In genomic region chr17:82384051-82384729, GRCh38 we compare ENCODE assay signal across 15 cellular contexts. TPM values are rescaled to one million over a fixed set of nuclear protein-coding genes. Genes with fewer than 3 reads are reported as not detected.
DNase-seq lines count a peak whose midpoint lies in the region; ATAC-seq and TF ChIP-seq lines count a peak whose summit lies in the region.
"Had no signal": no experiment of that assay in that cellular context is flagged by ENCODE, and none has a peak within 500 bp of the region (broad histone marks: within the 10 kb centered on the region; RNA-seq: fewer than 3 reads in every experiment).

No MANE protein-coding gene starts in this region.

- POLR2A ChIA-PET in PC-3 (lab: Charles Lee; ENCODE audit: unreplicated experiment), result interaction anchor here (0.6 kb wide), 1 partner anchor 135 kb away, joined by 3 read pairs; the partner anchor contains the start of gene FOXK2

- peaks cover 8% of the 10 kb centered on the region for H3K27me3 Mint-ChIP-seq in activated T-helper 1 cell treated with anti-CD3 and anti-CD28 coated beads, Interleukin-12 subunit alpha, Interleukin-12 subunit beta, Interleukin-2, Interleukin-4 antibody, amounts not matched to agents 30 ng/mL and 10 ng/mL and 1 ng/mL, durations not matched to agents 14 hours and 24 hours and 36 hours (ENCODE audit: insufficient read depth)

- H3K9me2 ChIP-seq in PC-3 (replicated peaks; ENCODE audit: low read length), result no peaks in the 10 kb centered on the region

- no TSS peak for BruUV-seq in PC-3 (replicated peaks; lab: Mats Ljungman, UMichigan)

- intact Hi-C loops in left ventricle myocardium inferior (cut with micrococcal nuclease), result no loop called here
- intact Hi-C loops in cardiac septum (cut with DNase I), result no loop called here
- intact Hi-C loops in PC-3 (cut with micrococcal nuclease), result no loop called here
- intact Hi-C loops in activated T-helper 1 cell treated with anti-CD3 and anti-CD28 coated beads, Interleukin-12 subunit alpha, Interleukin-12 subunit beta, Interleukin-2, Interleukin-4 antibody, amounts not matched to agents 30 ng/mL and 10 ng/mL and 1 ng/mL, durations not matched to agents 14 hours and 24 hours and 36 hours (cut with micrococcal nuclease), result no loop called here
- intact Hi-C loops in esophagus muscularis mucosa (cut with DNase I), result no loop called here

- peaks cover 45% of the 10 kb centered on the region for H3K4me1 ChIP-seq in left ventricle myocardium inferior
- H3K4me1 ChIP-seq in PC-3 (ENCODE audit: insufficient read depth, low read length), result peaks cover 17% of the 10 kb centered on the region
- peaks cover 14 to 46% (median 29%) of the 10 kb centered on the region in 4 donors for H3K4me1 ChIP-seq in esophagus muscularis mucosa

- H3K9ac ChIP-seq in PC-3 (ENCODE audit: low read length), result no peak overlapping the region

- H3K36me3 Mint-ChIP-seq in activated T-helper 1 cell treated with anti-CD3 and anti-CD28 coated beads, Interleukin-12 subunit alpha, Interleukin-12 subunit beta, Interleukin-2, Interleukin-4 antibody, amounts not matched to agents 30 ng/mL and 10 ng/mL and 1 ng/mL, durations not matched to agents 14 hours and 24 hours and 36 hours (ENCODE audit: low read depth), result no peaks in the 10 kb centered on the region
- H3K36me3 Mint-ChIP-seq: brain had no signal

- no peaks in the 10 kb centered on the region for H3K9me3 Mint-ChIP-seq in activated T-helper 1 cell treated with anti-CD3 and anti-CD28 coated beads, Interleukin-12 subunit alpha, Interleukin-12 subunit beta, Interleukin-2, Interleukin-4 antibody, amounts not matched to agents 30 ng/mL and 10 ng/mL and 1 ng/mL, durations not matched to agents 14 hours and 24 hours and 36 hours
- H3K9me3 Mint-ChIP-seq: H9, nephron progenitor cell had no signal

- ATAC-seq in PC-3, result no peak
- peak; percentile 19 for ATAC-seq in left lobe of liver

- 80% methylated on average over 8 of the region's 22 CpGs for WGBS in esophagus muscularis mucosa

- no peaks in the 10 kb centered on the region for H3K9me3 ChIP-seq in left ventricle myocardium inferior (replicated peaks)
- H3K9me3 ChIP-seq in PC-3 (ENCODE audit: low read length), result no peaks in the 10 kb centered on the region
- no peaks in the 10 kb centered on the region for H3K9me3 ChIP-seq in esophagus muscularis mucosa
- H3K9me3 ChIP-seq: suprapubic skin had no signal

- CTCF ChIA-PET in PC-3 (lab: Charles Lee), result no interaction called here

- TF ChIP-seq CTCF in left ventricle myocardium inferior (IDR thresholded peaks at IDR 0.05; ENCODE audit: borderline replicate concordance), result no peak
- no peak for TF ChIP-seq CTCF in PC-3 (conservative IDR thresholded peaks at IDR 0.05; ENCODE audit: low read depth, low read length)
- no peak for TF ChIP-seq CTCF in esophagus muscularis mucosa (IDR thresholded peaks at IDR 0.05)

- H3K79me2 ChIP-seq in PC-3 (ENCODE audit: low read length), result no peaks in the 10 kb centered on the region

- no peak overlapping the region for H3K27ac Mint-ChIP-seq in activated T-helper 1 cell treated with anti-CD3 and anti-CD28 coated beads, Interleukin-12 subunit alpha, Interleukin-12 subunit beta, Interleukin-2, Interleukin-4 antibody, amounts not matched to agents 30 ng/mL and 10 ng/mL and 1 ng/mL, durations not matched to agents 14 hours and 24 hours and 36 hours
- H3K27ac Mint-ChIP-seq: H9, nephron progenitor cell had no signal

- no peak for TF ChIP-seq EP300 in esophagus muscularis mucosa (IDR thresholded peaks at IDR 0.05)

- H3K4me1 Mint-ChIP-seq in activated T-helper 1 cell treated with anti-CD3 and anti-CD28 coated beads, Interleukin-12 subunit alpha, Interleukin-12 subunit beta, Interleukin-2, Interleukin-4 antibody, amounts not matched to agents 30 ng/mL and 10 ng/mL and 1 ng/mL, durations not matched to agents 14 hours and 24 hours and 36 hours (ENCODE audit: low read depth), result peaks cover 4% of the 10 kb centered on the region

- DNase-seq in left ventricle myocardium inferior (no peak), cardiac septum (ENCODE audit: low spot score) (no peak), PC-3 (no peak), left lobe of liver (ENCODE audit: low spot score) (no peak), cerebellar cortex (ENCODE audit: low spot score) (no peak), esophagus muscularis mucosa (ENCODE audit: extremely low spot score) (no peak)
- no peak for DNase-seq in activated T-helper 1 cell treated with anti-CD3 and anti-CD28 coated beads, Interleukin-12 subunit alpha, Interleukin-12 subunit beta, Interleukin-2, Interleukin-4 antibody, amounts not matched to agents 30 ng/mL and 10 ng/mL and 1 ng/mL, durations not matched to agents 14 hours and 24 hours and 36 hours (ENCODE audit: low spot score)
- DNase-seq: activated naive CD4-positive, alpha-beta T cell treated with anti-CD3 and anti-CD28 coated beads, Interleukin-2, amount 50 U/mL, for 16 hours; dermis blood vessel endothelial cell; nephron progenitor cell; stimulated activated CD4-positive, alpha-beta T cell treated with anti-CD3 and anti-CD28 coated beads, Interleukin-1b, Interleukin-23, amount 100 ng/mL, for 48 hours had no signal

- no peaks in the 10 kb centered on the region for H3F3A ChIP-seq in PC-3 (ENCODE audit: low read length, unreplicated experiment)

- no peaks in the 10 kb centered on the region for H4K20me1 ChIP-seq in PC-3 (ENCODE audit: low read length)

- H3K36me3 ChIP-seq in left ventricle myocardium inferior (no peaks in the 10 kb centered on the region), PC-3 (ENCODE audit: low read depth, low read length) (no peaks in the 10 kb centered on the region), esophagus muscularis mucosa (no peaks in the 10 kb centered on the region)
- H3K36me3 ChIP-seq: suprapubic skin had no signal

- H3K4me2 ChIP-seq in PC-3 (ENCODE audit: low read length), result peak overlapping the region; percentile 85

- H3K27ac ChIP-seq in left ventricle myocardium inferior (replicated peaks), result peak overlapping the region; percentile 77
- no peak overlapping the region for H3K27ac ChIP-seq in PC-3 (ENCODE audit: low read length)
- H3K27ac ChIP-seq in esophagus muscularis mucosa (replicated peaks in 1 of 4), result no peak overlapping the region
- H3K27ac ChIP-seq: SK-N-MC, suprapubic skin had no signal

- no peak overlapping the region for H3K4me3 ChIP-seq in left ventricle myocardium inferior
- H3K4me3 ChIP-seq in PC-3 (ENCODE audit: low read length), result peak overlapping the region; percentile 55; the same call in 1 of the 2 replicates
- no peak overlapping the region for H3K4me3 ChIP-seq in esophagus muscularis mucosa
- H3K4me3 ChIP-seq: SK-N-MC, suprapubic skin had no signal

- peak overlapping the region; percentile 78; the same call in 1 of the 2 replicates for H2AFZ ChIP-seq in PC-3 (ENCODE audit: low read length)

- TF ChIP-seq POLR2A in esophagus muscularis mucosa (IDR thresholded peaks at IDR 0.05; ENCODE audit: low read depth), result no peak

- no peak overlapping the region for H3K4me3 Mint-ChIP-seq in activated T-helper 1 cell treated with anti-CD3 and anti-CD28 coated beads, Interleukin-12 subunit alpha, Interleukin-12 subunit beta, Interleukin-2, Interleukin-4 antibody, amounts not matched to agents 30 ng/mL and 10 ng/mL and 1 ng/mL, durations not matched to agents 14 hours and 24 hours and 36 hours
- H3K4me3 Mint-ChIP-seq: brain, H9, nephron progenitor cell had no signal

- H3K27me3 ChIP-seq in left ventricle myocardium inferior (ENCODE audit: low read depth) (peaks cover 62% of the 10 kb centered on the region), PC-3 (ENCODE audit: low read length) (no peaks in the 10 kb centered on the region), esophagus muscularis mucosa (peaks cover 0 to 86% (median 26%) of the 10 kb centered on the region in 4 donors)

RNA-seq across cellular contexts. Expression of gene UTS2R, which starts 12.6 kb away (rescaled TPM):
- 1.4 TPM for total RNA-seq in left ventricle myocardium inferior
- 0.51 TPM for total RNA-seq in cardiac septum
- total RNA-seq in PC-3 (2014; rRNA removed), result not detected in 2 replicates
- not detected for total RNA-seq in left lobe of liver
- 0.20 TPM in 1 of 2 replicates, not detected in the other for total RNA-seq in activated T-helper 1 cell treated with anti-CD3 and anti-CD28 coated beads, Interleukin-12 subunit alpha, Interleukin-12 subunit beta, Interleukin-2, Interleukin-4 antibody, amounts not matched to agents 30 ng/mL and 10 ng/mL and 1 ng/mL, durations not matched to agents 14 hours and 24 hours and 36 hours
- total RNA-seq in esophagus muscularis mucosa, result not detected
- total RNA-seq: dermis blood vessel endothelial cell, suprapubic skin had no signal

RNA-seq across cellular contexts. Expression of gene TEX19, which starts 25.1 kb away (rescaled TPM):
- not detected for total RNA-seq in left ventricle myocardium inferior
- total RNA-seq in cardiac septum, result not detected
- 0.46 and 1.2 TPM in 2 replicates for total RNA-seq in PC-3 (2014; rRNA removed)
- total RNA-seq in left lobe of liver, result not detected
- total RNA-seq in activated T-helper 1 cell treated with anti-CD3 and anti-CD28 coated beads, Interleukin-12 subunit alpha, Interleukin-12 subunit beta, Interleukin-2, Interleukin-4 antibody, amounts not matched to agents 30 ng/mL and 10 ng/mL and 1 ng/mL, durations not matched to agents 14 hours and 24 hours and 36 hours, result 0.10 TPM in 1 of 2 replicates, not detected in the other
- total RNA-seq in esophagus muscularis mucosa, result not detected
- total RNA-seq: dermis blood vessel endothelial cell, suprapubic skin had no signal

RNA-seq across cellular contexts. Expression of gene HEXD, which starts 34.0 kb away (rescaled TPM):
- 14.1 TPM for total RNA-seq in left ventricle myocardium inferior
- total RNA-seq in cardiac septum, result 14.3 TPM
- 12.7 and 18.3 TPM in 2 replicates for total RNA-seq in PC-3 (2014; rRNA removed)
- total RNA-seq in left lobe of liver, result 44.3 TPM
- total RNA-seq in activated T-helper 1 cell treated with anti-CD3 and anti-CD28 coated beads, Interleukin-12 subunit alpha, Interleukin-12 subunit beta, Interleukin-2, Interleukin-4 antibody, amounts not matched to agents 30 ng/mL and 10 ng/mL and 1 ng/mL, durations not matched to agents 14 hours and 24 hours and 36 hours, result 30.5 and 33.0 TPM in 2 replicates
- 10 to 100 TPM; 15.7 to 27.1 (median 20.6) TPM for total RNA-seq in esophagus muscularis mucosa

RNA-seq across cellular contexts. Expression of gene OGFOD3, which starts 34.2 kb away (rescaled TPM):
- total RNA-seq in left ventricle myocardium inferior, result 28.0 TPM
- 31.3 TPM for total RNA-seq in cardiac septum
- total RNA-seq in PC-3 (2014; rRNA removed), result 56.1 and 79.2 TPM in 2 replicates
- total RNA-seq in left lobe of liver, result 18.4 TPM
- 28.7 and 34.7 TPM in 2 replicates for total RNA-seq in activated T-helper 1 cell treated with anti-CD3 and anti-CD28 coated beads, Interleukin-12 subunit alpha, Interleukin-12 subunit beta, Interleukin-2, Interleukin-4 antibody, amounts not matched to agents 30 ng/mL and 10 ng/mL and 1 ng/mL, durations not matched to agents 14 hours and 24 hours and 36 hours
- 10 to 100 TPM; 21.6 to 35.3 (median 28.5) TPM for total RNA-seq in esophagus muscularis mucosa

RNA-seq across cellular contexts. Expression of gene SECTM1, which starts 50.6 kb away (rescaled TPM):
- total RNA-seq in left ventricle myocardium inferior, result 3.9 TPM
- 2.0 TPM for total RNA-seq in cardiac septum
- 56.0 and 61.7 TPM in 2 replicates for total RNA-seq in PC-3 (2014; rRNA removed)
- 3.0 TPM for total RNA-seq in left lobe of liver
- 3.3 and 4.2 TPM in 2 replicates for total RNA-seq in activated T-helper 1 cell treated with anti-CD3 and anti-CD28 coated beads, Interleukin-12 subunit alpha, Interleukin-12 subunit beta, Interleukin-2, Interleukin-4 antibody, amounts not matched to agents 30 ng/mL and 10 ng/mL and 1 ng/mL, durations not matched to agents 14 hours and 24 hours and 36 hours
- 10 to 100 TPM in 3 of 4 donors, 1 to 10 TPM in 1; 10.0 to 41.1 (median 22.2) TPM for total RNA-seq in esophagus muscularis mucosa
